Comparison of ENCODE assay signal across 21 cellular contexts in the genomic region with DNA sequence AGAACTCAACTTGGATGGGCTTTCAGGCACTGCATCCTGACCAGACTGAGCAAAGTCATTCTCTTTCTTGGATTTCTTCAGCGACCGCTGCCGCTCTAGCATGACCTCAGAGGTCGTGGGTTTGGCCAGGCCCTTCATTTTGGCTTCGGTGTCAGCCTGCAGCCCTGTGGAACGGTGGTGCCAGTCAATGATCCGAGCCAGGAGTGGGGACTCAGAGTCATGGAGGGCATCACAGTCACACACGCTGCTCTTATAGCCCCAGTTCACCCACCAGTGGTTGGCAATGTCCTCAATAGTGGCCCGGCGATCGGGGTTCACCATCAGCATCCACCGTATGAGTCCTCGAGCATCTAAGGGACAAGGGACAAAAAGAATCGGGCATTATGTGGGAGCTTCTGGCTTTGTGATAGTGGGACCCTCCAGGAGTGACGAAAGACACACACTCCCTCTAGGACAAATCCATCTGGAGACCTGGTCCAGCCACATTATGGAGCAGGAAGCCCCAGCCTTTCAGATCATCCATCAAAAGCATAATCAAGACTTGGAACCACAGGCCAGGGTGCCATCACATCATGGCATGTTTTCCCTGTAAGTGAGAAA.
DNase-seq lines count a peak whose midpoint lies in the region; ATAC-seq and TF ChIP-seq lines count a peak whose summit lies in the region.
"Had no signal": no experiment of that assay in that cellular context is flagged by ENCODE, and none has a peak within 500 bp of the region (broad histone marks: within the 10 kb centered on the region; RNA-seq: fewer than 3 reads in every experiment).

No MANE protein-coding gene starts in this region.

- TF ChIP-seq EP300 in upper lobe of left lung (IDR thresholded peaks at IDR 0.05), result no peak

- no peak overlapping the region for H2BK12ac ChIP-seq in trophoblast cell (ENCODE audit: low read length)

- H3K36me3 Mint-ChIP-seq in activated naive CD8-positive, alpha-beta T cell treated with anti-CD3 and anti-CD28 coated beads, Interleukin-2, amount 50 U/mL, for 24 hours (ENCODE audit: low read depth), result no peaks in the 10 kb centered on the region
- no peaks in the 10 kb centered on the region for H3K36me3 Mint-ChIP-seq in activated naive CD8-positive, alpha-beta T cell treated with anti-CD3 and anti-CD28 coated beads for 36 hours
- peaks cover 60% of the 10 kb centered on the region for H3K36me3 Mint-ChIP-seq in neural crest cell (ENCODE audit: low read depth)
- H3K36me3 Mint-ChIP-seq: CD14-positive monocyte; CD8-positive, alpha-beta memory T cell had no signal

- peak; percentile 15 for ATAC-seq in activated naive CD8-positive, alpha-beta T cell treated with anti-CD3 and anti-CD28 coated beads, Interleukin-2, amount 50 U/mL, for 24 hours
- no peak for ATAC-seq in upper lobe of left lung (ENCODE audit: low FRiP score in 2 of 2)
- ATAC-seq: GM12878 had no signal

- H4K12ac ChIP-seq in trophoblast cell (ENCODE audit: low read depth, low read length), result no peak overlapping the region

- H2BK120ac ChIP-seq in trophoblast cell (ENCODE audit: insufficient read depth, low read length, poor library complexity), result no peak overlapping the region

- H3K79me2 ChIP-seq in trophoblast cell (ENCODE audit: control insufficient read depth, insufficient read depth, low read length, poor library complexity), result no peaks in the 10 kb centered on the region

- TF ChIP-seq POLR2A in upper lobe of left lung (IDR thresholded peaks at IDR 0.05), result no peak

- H3K4me1 ChIP-seq in trophoblast cell (ENCODE audit: control insufficient read depth in 1 of 2, insufficient read depth in 2 of 2, low read length in 2 of 2) (peaks cover 0 to 21% of the 10 kb centered on the region in 2 experiments), upper lobe of left lung (peaks cover 0 to 2% (median 0%) of the 10 kb centered on the region in 4 donors), ascending aorta (peaks cover 3 to 19% of the 10 kb centered on the region in 2 donors)
- H3K4me1 ChIP-seq: BE2C had no signal

- H3K36me3 ChIP-seq in trophoblast cell (ENCODE audit: control insufficient read depth in 1 of 2, insufficient read depth in 2 of 2, low read length in 2 of 2) (peaks cover 39 to 70% of the 10 kb centered on the region in 2 experiments), upper lobe of left lung (peaks cover 0 to 26% (median 0%) of the 10 kb centered on the region in 4 donors), ascending aorta (peaks cover 45 to 65% of the 10 kb centered on the region in 2 donors)
- H3K36me3 ChIP-seq: BE2C; BLaER1 treated with 17β-estradiol and CSF1 and Interleukin-3, amounts not matched to agents 10 nM and 100 nM had no signal

- intact Hi-C loops in ascending aorta (cut with DNase I), result no loop called here

- H2AFZ ChIP-seq in trophoblast cell (ENCODE audit: insufficient read depth, low read length, poor library complexity), result no peak overlapping the region
- H2AFZ ChIP-seq: GM23248 had no signal

- no peak overlapping the region for H3K4ac ChIP-seq in trophoblast cell (ENCODE audit: low read depth, low read length)

- no peak overlapping the region for H2AK5ac ChIP-seq in trophoblast cell (ENCODE audit: low read length)

- peaks cover 6% of the 10 kb centered on the region for H3K27me3 Mint-ChIP-seq in activated naive CD8-positive, alpha-beta T cell treated with anti-CD3 and anti-CD28 coated beads, Interleukin-2, amount 50 U/mL, for 24 hours
- peaks cover 25% of the 10 kb centered on the region for H3K27me3 Mint-ChIP-seq in activated naive CD8-positive, alpha-beta T cell treated with anti-CD3 and anti-CD28 coated beads for 36 hours
- H3K27me3 Mint-ChIP-seq in neural crest cell (ENCODE audit: low read depth), result no peaks in the 10 kb centered on the region

- WGBS in trophoblast cell (ENCODE audit: extremely low coverage, insufficient coverage, insufficient read length), result no CpG with 5 or more reads among the region's 15 CpGs
- WGBS in upper lobe of left lung, 2 donors, result 93 to 94% methylated on average over 14 to 15 of the region's 15 CpGs

- H3K9me3 ChIP-seq in trophoblast cell (ENCODE audit: insufficient read depth, low read depth, low read length) (peaks cover 2% of the 10 kb centered on the region), upper lobe of left lung (no peaks in the 10 kb centered on the region), ascending aorta (no peaks in the 10 kb centered on the region)
- H3K9me3 ChIP-seq: BE2C had no signal

- peak overlapping the region; percentile 52 for H3K18ac ChIP-seq in trophoblast cell (ENCODE audit: low read length)

- DNase-seq in activated naive CD8-positive, alpha-beta T cell treated with anti-CD3 and anti-CD28 coated beads, Interleukin-2, amount 50 U/mL, for 24 hours, result no peak
- no peak for DNase-seq in activated naive CD8-positive, alpha-beta T cell treated with anti-CD3 and anti-CD28 coated beads for 36 hours
- DNase-seq in neural crest cell (ENCODE audit: low read depth, low spot score) (no peak), trophoblast cell (no peak), upper lobe of left lung (no peak), ascending aorta (ENCODE audit: low spot score in 2 of 2) (no peak)
- DNase-seq: AML-193; BE2C; CD4-positive, alpha-beta T cell; CD8-positive, alpha-beta memory T cell; DMS 273 treated with DMSO at 0.1 percent for 48 hours; DMS79; EL; GDM1; GM23248; H7; HCEC 1CT had no signal

- TF ChIP-seq CTCF in neural crest cell (conservative IDR thresholded peaks at IDR 0.05) (no peak), upper lobe of left lung (IDR thresholded peaks at IDR 0.05) (no peak), ascending aorta (IDR thresholded peaks at IDR 0.05) (no peak)

- H3K79me1 ChIP-seq in trophoblast cell (ENCODE audit: low read length), result peaks cover 6% of the 10 kb centered on the region

- no peaks in the 10 kb centered on the region for H3K9me3 Mint-ChIP-seq in activated naive CD8-positive, alpha-beta T cell treated with anti-CD3 and anti-CD28 coated beads, Interleukin-2, amount 50 U/mL, for 24 hours
- H3K9me3 Mint-ChIP-seq in activated naive CD8-positive, alpha-beta T cell treated with anti-CD3 and anti-CD28 coated beads for 36 hours, result no peaks in the 10 kb centered on the region
- H3K9me3 Mint-ChIP-seq in neural crest cell, result no peaks in the 10 kb centered on the region
- H3K9me3 Mint-ChIP-seq: CD4-positive, alpha-beta T cell had no signal

- H3K4me3 ChIP-seq in trophoblast cell (ENCODE audit: low read depth, low read length) (no peak overlapping the region), upper lobe of left lung (no peak overlapping the region), ascending aorta (no peak overlapping the region)
- H3K4me3 ChIP-seq: BLaER1 treated with 17β-estradiol and CSF1 and Interleukin-3, amounts not matched to agents 10 nM and 100 nM; GM12878; GM23248 had no signal

- H2BK5ac ChIP-seq in trophoblast cell (ENCODE audit: low read depth, low read length, poor library complexity), result no peak overlapping the region

- H3K4me1 Mint-ChIP-seq in activated naive CD8-positive, alpha-beta T cell treated with anti-CD3 and anti-CD28 coated beads, Interleukin-2, amount 50 U/mL, for 24 hours, result no peaks in the 10 kb centered on the region
- H3K4me1 Mint-ChIP-seq in activated naive CD8-positive, alpha-beta T cell treated with anti-CD3 and anti-CD28 coated beads for 36 hours, result no peaks in the 10 kb centered on the region
- peaks cover 29% of the 10 kb centered on the region for H3K4me1 Mint-ChIP-seq in neural crest cell
- H3K4me1 Mint-ChIP-seq: CD14-positive monocyte; CD8-positive, alpha-beta memory T cell had no signal

- no peaks in the 10 kb centered on the region for H3K27me3 ChIP-seq in trophoblast cell (ENCODE audit: insufficient read depth, low read length)
- H3K27me3 ChIP-seq in upper lobe of left lung, result no peaks in the 10 kb centered on the region
- no peaks in the 10 kb centered on the region for H3K27me3 ChIP-seq in ascending aorta
- H3K27me3 ChIP-seq: BE2C; BLaER1 treated with 17β-estradiol and CSF1 and Interleukin-3, amounts not matched to agents 10 nM and 100 nM had no signal

- no peak overlapping the region for H3K14ac ChIP-seq in trophoblast cell (ENCODE audit: low read length)

- H3K4me3 Mint-ChIP-seq in activated naive CD8-positive, alpha-beta T cell treated with anti-CD3 and anti-CD28 coated beads, Interleukin-2, amount 50 U/mL, for 24 hours, result no peak overlapping the region
- no peak overlapping the region for H3K4me3 Mint-ChIP-seq in activated naive CD8-positive, alpha-beta T cell treated with anti-CD3 and anti-CD28 coated beads for 36 hours
- H3K4me3 Mint-ChIP-seq in neural crest cell, result no peak overlapping the region
- H3K4me3 Mint-ChIP-seq: CD14-positive monocyte; CD4-positive, alpha-beta T cell; CD8-positive, alpha-beta memory T cell had no signal

- no peak overlapping the region for H3K23ac ChIP-seq in trophoblast cell (ENCODE audit: low read length)

- no peak overlapping the region for H3K9ac ChIP-seq in trophoblast cell (ENCODE audit: low read length)
- H3K9ac ChIP-seq: BLaER1 treated with 17β-estradiol and CSF1 and Interleukin-3, amounts not matched to agents 10 nM and 100 nM; GM23248 had no signal

- H3K27ac Mint-ChIP-seq in activated naive CD8-positive, alpha-beta T cell treated with anti-CD3 and anti-CD28 coated beads, Interleukin-2, amount 50 U/mL, for 24 hours, result no peak overlapping the region
- no peak overlapping the region for H3K27ac Mint-ChIP-seq in activated naive CD8-positive, alpha-beta T cell treated with anti-CD3 and anti-CD28 coated beads for 36 hours
- H3K27ac Mint-ChIP-seq in neural crest cell (ENCODE audit: unreplicated experiment), result peak overlapping the region; percentile 15
- H3K27ac Mint-ChIP-seq: CD14-positive monocyte; CD4-positive, alpha-beta T cell had no signal

- no peak overlapping the region for H3K4me2 ChIP-seq in trophoblast cell (ENCODE audit: low read length)
- H3K4me2 ChIP-seq: BLaER1 treated with 17β-estradiol and CSF1 and Interleukin-3, amounts not matched to agents 10 nM and 100 nM had no signal

- no peak overlapping the region for H4K91ac ChIP-seq in trophoblast cell (ENCODE audit: low read depth, low read length)

- H3K27ac ChIP-seq in trophoblast cell (ENCODE audit: low read depth, low read length) (no peak overlapping the region), upper lobe of left lung (no peak overlapping the region), ascending aorta (peak overlapping the region in 1 of 2 donors; percentile 50)
- H3K27ac ChIP-seq: 22Rv1; BLaER1 treated with 17β-estradiol and CSF1 and Interleukin-3, amounts not matched to agents 10 nM and 100 nM; GM23248 had no signal

- H4K8ac ChIP-seq in trophoblast cell (ENCODE audit: low read depth, low read length), result no peak overlapping the region
